10 cellular contexts compared by ENCODE assay signal in the genomic region with DNA sequence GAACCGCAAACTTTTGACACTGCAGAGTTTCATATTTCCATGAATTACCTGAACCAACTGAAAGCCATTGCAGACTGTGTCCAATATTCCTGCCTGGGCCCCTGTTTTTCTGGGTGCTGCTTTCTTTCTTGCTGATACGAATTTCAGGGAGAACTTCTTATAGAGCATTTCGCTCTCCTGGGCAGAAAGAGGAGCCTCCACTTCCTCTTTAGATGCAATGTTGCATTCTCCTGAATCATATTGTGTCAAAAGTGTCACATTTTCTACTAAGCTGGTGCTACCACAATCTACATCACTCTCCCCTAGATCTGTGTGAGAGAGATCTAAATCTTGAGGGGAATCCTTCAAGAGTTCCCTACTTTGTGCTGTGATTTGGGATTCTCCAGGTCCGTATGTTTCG.
A peak's percentile ranks its signal among the peaks of the same experiment; 100 is the strongest.
DNase-seq lines count a peak whose midpoint lies in the region; ATAC-seq and TF ChIP-seq lines count a peak whose summit lies in the region.
"Had no signal": no experiment of that assay in that cellular context is flagged by ENCODE, and none has a peak within 500 bp of the region (broad histone marks: within the 10 kb centered on the region; RNA-seq: fewer than 3 reads in every experiment).

No MANE protein-coding gene starts in this region.

- peaks cover 8% of the 10 kb centered on the region for H3K4me1 Mint-ChIP-seq in progenitor cell of endocrine pancreas (ENCODE audit: low read depth)

- H3K36me3 Mint-ChIP-seq in progenitor cell of endocrine pancreas (ENCODE audit: insufficient read depth) = peaks cover 3% of the 10 kb centered on the region
- H3K36me3 Mint-ChIP-seq: natural killer cell treated with Interleukin-12 subunit alpha and Interleukin-12 subunit beta and Interleukin-15 and Interleukin-18, amount 100 ng/mL, for 72 hours had no signal

- intact Hi-C loops in ovary (cut with DNase I) = loop anchor here in 2 of 4 donors (5.0 kb wide), 2 partner anchors 33 to 178 kb away; no protein-coding TSS in a partner anchor

- TF ChIP-seq CTCF in coronary artery (IDR thresholded peaks at IDR 0.05) = no peak
- no peak for TF ChIP-seq CTCF in ovary (IDR thresholded peaks at IDR 0.05)
- TF ChIP-seq CTCF in progenitor cell of endocrine pancreas (IDR thresholded peaks at IDR 0.05; ENCODE audit: unreplicated experiment) = no peak

- H3K4me3 Mint-ChIP-seq in progenitor cell of endocrine pancreas (ENCODE audit: low read depth) = no peak overlapping the region
- H3K4me3 Mint-ChIP-seq: natural killer cell treated with Interleukin-12 subunit alpha and Interleukin-12 subunit beta and Interleukin-15 and Interleukin-18, amount 100 ng/mL, for 72 hours had no signal

- ATAC-seq in HG03460 (IDR thresholded peaks at IDR 0.05; ENCODE audit: unreplicated experiment) = no peak
- ATAC-seq: natural killer cell treated with Interleukin-12 subunit alpha and Interleukin-12 subunit beta and Interleukin-15 and Interleukin-18, amount 100 ng/mL, for 72 hours had no signal

- peak overlapping the region; percentile 70 for H3K4me3 ChIP-seq in coronary artery
- H3K4me3 ChIP-seq in ovary = peak overlapping the region; percentile 61

- H3K4me1 ChIP-seq in ovary (ENCODE audit: insufficient read depth) = peaks cover 3% of the 10 kb centered on the region

- no peaks in the 10 kb centered on the region for H3K27me3 ChIP-seq in ovary

- no peaks in the 10 kb centered on the region for H3K27me3 Mint-ChIP-seq in progenitor cell of endocrine pancreas
- H3K27me3 Mint-ChIP-seq: natural killer cell treated with Interleukin-12 subunit alpha and Interleukin-12 subunit beta and Interleukin-15 and Interleukin-18, amount 100 ng/mL, for 72 hours had no signal

- no peak for TF ChIP-seq EP300 in ovary (IDR thresholded peaks at IDR 0.05)

- TF ChIP-seq POLR2A in ovary (IDR thresholded peaks at IDR 0.05) = no peak

- no peaks in the 10 kb centered on the region for H3K9me3 ChIP-seq in ovary

- peak; percentile 63 to 65 for DNase-seq in AML-193 (lab: John Stamatoyannopoulos, UW)
- DNase-seq in MV-4-11 (lab: John Stamatoyannopoulos, UW) = peak; percentile 63
- DNase-seq in coronary artery (ENCODE audit: low spot score) = no peak
- DNase-seq in ovary = no peak
- DNase-seq in DMS114 treated with DMSO at 0.1 percent for 48 hours (lab: John Stamatoyannopoulos, UW; ENCODE audit: unreplicated experiment) = no peak
- DNase-seq in NCI-H345 (lab: John Stamatoyannopoulos, UW) = no peak
- DNase-seq in progenitor cell of endocrine pancreas (ENCODE audit: low spot score, unreplicated experiment) = no peak
- DNase-seq: NCI-H1436 had no signal

- H3K36me3 ChIP-seq in ovary = no peaks in the 10 kb centered on the region

- 30 to 41% (median 34%) methylated on average over 5 of the region's 5 CpGs for WGBS in ovary, 3 donors

- H3K9me3 Mint-ChIP-seq in progenitor cell of endocrine pancreas (ENCODE audit: low read depth) = no peaks in the 10 kb centered on the region
- H3K9me3 Mint-ChIP-seq: natural killer cell treated with Interleukin-12 subunit alpha and Interleukin-12 subunit beta and Interleukin-15 and Interleukin-18, amount 100 ng/mL, for 72 hours had no signal

- H3K27ac ChIP-seq in coronary artery (peak overlapping the region; percentile 89 to 90), ovary (peak overlapping the region; percentile 76 to 93)

- H3K27ac Mint-ChIP-seq in progenitor cell of endocrine pancreas = no peak overlapping the region
- H3K27ac Mint-ChIP-seq: natural killer cell treated with Interleukin-12 subunit alpha and Interleukin-12 subunit beta and Interleukin-15 and Interleukin-18, amount 100 ng/mL, for 72 hours had no signal

Comparison
In these comparisons a context has a peak if more than half of its experiments do, and no peak if none do; other contexts are left out.
1. DNase-seq: peak in AML-193 (2 of 2) and MV-4-11 (single experiment); none in coronary artery (single experiment), ovary (0 of 5), DMS114 treated with DMSO at 0.1 percent for 48 hours (single experiment), NCI-H345 (single experiment) and progenitor cell of endocrine pancreas (single experiment).